In the genomic region with DNA sequence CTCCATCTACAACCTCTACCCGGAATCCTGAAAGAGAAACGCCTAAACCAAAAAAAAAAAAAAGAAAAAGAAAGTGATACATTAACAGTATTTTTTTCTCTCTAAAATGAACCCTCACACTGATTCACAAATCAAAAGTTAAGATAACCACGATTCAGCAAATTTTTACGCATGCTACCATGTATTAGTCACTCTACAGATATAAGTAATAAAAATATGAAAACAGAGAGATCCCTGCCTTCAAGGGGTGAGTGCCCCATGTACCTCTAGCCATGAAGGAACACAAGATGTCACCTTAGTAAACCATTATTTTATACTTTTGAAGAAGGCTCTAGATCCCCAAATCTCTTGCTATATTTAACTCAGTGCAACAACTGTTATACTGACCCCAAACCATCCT, we compare ENCODE assay signal across 25 cellular contexts. TPM values are rescaled to one million over a fixed set of nuclear protein-coding genes. Genes with fewer than 3 reads are reported as not detected.
DNase-seq lines count a peak whose midpoint lies in the region; ATAC-seq and TF ChIP-seq lines count a peak whose summit lies in the region.
"Had no signal": no experiment of that assay in that cellular context is flagged by ENCODE, and none has a peak within 500 bp of the region (broad histone marks: within the 10 kb centered on the region; RNA-seq: fewer than 3 reads in every experiment).

No MANE protein-coding gene starts in this region.

- TF ChIP-seq CTCF in IMR-90 (conservative IDR thresholded peaks at IDR 0.05; ENCODE audit: low read depth, low read length): no peak
- TF ChIP-seq CTCF in fibroblast of lung (conservative IDR thresholded peaks at IDR 0.05 in 1 of 2, IDR thresholded peaks at IDR 0.05 in 1 of 2; ENCODE audit: low read depth in 1 of 2, low read length in 2 of 2): no peak

- H3K79me1 ChIP-seq in IMR-90 (ENCODE audit: low read depth in 1 of 2, low read length in 2 of 2): peaks cover 17 to 35% of the 10 kb centered on the region in 2 experiments

- H3K23ac ChIP-seq in IMR-90 (ENCODE audit: low read depth, low read length): no peak overlapping the region

- no peak overlapping the region for H4K91ac ChIP-seq in IMR-90 (ENCODE audit: insufficient read depth, low read depth, low read length)

- no peak overlapping the region for H2AFZ ChIP-seq in IMR-90 (replicated peaks; ENCODE audit: low read length, poor library complexity)
- no peak overlapping the region for H2AFZ ChIP-seq in fibroblast of lung (ENCODE audit: low read length)

- ATAC-seq in IMR-90 (ENCODE audit: low read depth) (no peak), HG02938 (IDR thresholded peaks at IDR 0.05; ENCODE audit: unreplicated experiment) (no peak), GM18868 (IDR thresholded peaks at IDR 0.05; ENCODE audit: unreplicated experiment) (no peak)
- ATAC-seq: gastrocnemius medialis, HCT116 had no signal

- H3K27me3 ChIP-seq in IMR-90 (ENCODE audit: control insufficient read depth, insufficient read depth, low read length) (no peaks in the 10 kb centered on the region), fibroblast of lung (ENCODE audit: control insufficient read depth, insufficient read depth, low read length) (no peaks in the 10 kb centered on the region), subcutaneous abdominal adipose tissue (ENCODE audit: control insufficient read depth in 5 of 5, insufficient read depth in 4 of 5, low read length in 5 of 5) (no peaks in the 10 kb centered on the region)
- H3K27me3 ChIP-seq: BLaER1, esophagus squamous epithelium, gastrocnemius medialis, neutrophil, tibial nerve had no signal

- H3K27me3 Mint-ChIP-seq in activated naive CD4-positive, alpha-beta T cell treated with anti-CD3 and anti-CD28 coated beads, Interleukin-2, amount 10 ng/mL, durations not matched to agents 7 days and 5 days: no peaks in the 10 kb centered on the region
- H3K27me3 Mint-ChIP-seq: activated naive CD8-positive, alpha-beta T cell treated with anti-CD3 and anti-CD28 coated beads, Interleukin-2, amount 10 ng/mL, durations not matched to agents 7 days and 5 days; central memory CD8-positive, alpha-beta T cell; dendritic cell treated with granulocyte-macrophage colony-stimulating factor and Interleukin-4, amounts not matched to agents 40 ng/mL and 50 ng/mL, for 4 days; memory B cell had no signal

- no peak overlapping the region for H2BK120ac ChIP-seq in IMR-90 (ENCODE audit: low read depth, low read length)

- H4K20me1 ChIP-seq in IMR-90 (ENCODE audit: insufficient read depth, low read length) (no peaks in the 10 kb centered on the region), fibroblast of lung (ENCODE audit: control insufficient read depth, extremely low read depth, insufficient read depth, low read length) (no peaks in the 10 kb centered on the region)
- H4K20me1 ChIP-seq: BLaER1 had no signal

- H4K8ac ChIP-seq in IMR-90 (ENCODE audit: low read depth in 2 of 2, low read length in 2 of 2): no peak overlapping the region

- H3K9ac ChIP-seq in IMR-90 (ENCODE audit: low read depth, low read length) (no peak overlapping the region), fibroblast of lung (ENCODE audit: insufficient read depth, low read length) (no peak overlapping the region), subcutaneous abdominal adipose tissue (ENCODE audit: low read length in 5 of 5) (no peak overlapping the region)
- H3K9ac ChIP-seq: BLaER1, KMS-11 had no signal

- dilution Hi-C loops in IMR-90 (cut with HindIII; ENCODE audit: low sequenced_read_pairs, unreplicated experiment): no loop called here

- no peaks in the 10 kb centered on the region for H3K4me1 Mint-ChIP-seq in activated naive CD4-positive, alpha-beta T cell treated with anti-CD3 and anti-CD28 coated beads, Interleukin-2, amount 10 ng/mL, durations not matched to agents 7 days and 5 days
- H3K4me1 Mint-ChIP-seq: central memory CD8-positive, alpha-beta T cell; memory B cell had no signal

- in situ Hi-C loops in IMR-90 (cut with MboI; ENCODE audit: low sequenced_read_pairs): loop anchor here (25.0 kb wide), 3 partner anchors 827 to 1448 kb away; no protein-coding TSS in a partner anchor

- no peak for TF ChIP-seq POLR2A in IMR-90 (IDR thresholded peaks at IDR 0.05; ENCODE audit: low read depth, low read length)

- CTCF ChIA-PET in activated naive CD4-positive, alpha-beta T cell treated with anti-CD3 and anti-CD28 coated beads, Interleukin-2, amount 10 ng/mL, durations not matched to agents 7 days and 5 days (lab: Charles Lee): no interaction called here
- CTCF ChIA-PET in IMR-90 (lab: Yijun Ruan, JAX): no interaction called here

- H2BK5ac ChIP-seq in IMR-90 (ENCODE audit: low read depth, low read length, poor library complexity, severe bottlenecking): peak overlapping the region; percentile 20

- POLR2A ChIA-PET in IMR-90 (lab: Charles Lee; ENCODE audit: unreplicated experiment): no interaction called here

- no peak for DNase-seq in activated naive CD4-positive, alpha-beta T cell treated with anti-CD3 and anti-CD28 coated beads, Interleukin-2, amount 10 ng/mL, durations not matched to agents 7 days and 5 days
- no peak for DNase-seq in activated naive CD4-positive, alpha-beta T cell (lab: John Stamatoyannopoulos, UW)
- DNase-seq in IMR-90: no peak
- DNase-seq in fibroblast of lung (ENCODE audit: low read depth in 2 of 2): peak; percentile 21 to 23
- DNase-seq: activated naive CD8-positive, alpha-beta T cell treated with anti-CD3 and anti-CD28 coated beads, Interleukin-2, amount 10 ng/mL, durations not matched to agents 7 days and 5 days; DMS79; esophagus squamous epithelium; gastrocnemius medialis; hippocampal formation; NCI-H1436; NCI-H2081 treated with DMSO at 0.1 percent for 48 hours; NCI-H345; SW 1271 had no signal

- WGBS in IMR-90 (ENCODE audit: extremely low coverage in 2 of 2, insufficient read length in 1 of 2), 2 experiments: no CpG with 5 or more reads among the region's 4 CpGs

- H3K79me2 ChIP-seq in fibroblast of lung (ENCODE audit: control insufficient read depth, insufficient read depth, low read length): no peaks in the 10 kb centered on the region

- peaks cover 13% of the 10 kb centered on the region for H3K9me1 ChIP-seq in IMR-90 (ENCODE audit: insufficient read depth, low read length)

- H3K4me2 ChIP-seq in IMR-90 (ENCODE audit: low read depth, low read length) (no peak overlapping the region), fibroblast of lung (ENCODE audit: extremely low read depth, insufficient read depth, low read length) (no peak overlapping the region)
- H3K4me2 ChIP-seq: BLaER1, KMS-11 had no signal

- H3K4me1 ChIP-seq in IMR-90 (ENCODE audit: control insufficient read depth, insufficient read depth, low read length) (peaks cover 6% of the 10 kb centered on the region), fibroblast of lung (ENCODE audit: control insufficient read depth, extremely low read depth, insufficient read depth, low read length) (peaks cover 5% of the 10 kb centered on the region), subcutaneous abdominal adipose tissue (ENCODE audit: control insufficient read depth in 5 of 5, insufficient read depth in 5 of 5, low read length in 5 of 5) (peaks cover 0 to 8% (median 5%) of the 10 kb centered on the region in 5 donors)
- H3K4me1 ChIP-seq: BLaER1, gastrocnemius medialis, prostate gland had no signal

- H2BK20ac ChIP-seq in IMR-90 (ENCODE audit: low read depth, low read length): no peak overlapping the region

- intact Hi-C loops in IMR-90 (cut with micrococcal nuclease): no loop called here

- no TSS peak for BruUV-seq in IMR-90 (replicated peaks; lab: Mats Ljungman, UMichigan)

- H3K9me3 Mint-ChIP-seq in activated naive CD4-positive, alpha-beta T cell treated with anti-CD3 and anti-CD28 coated beads, Interleukin-2, amount 10 ng/mL, durations not matched to agents 7 days and 5 days: no peaks in the 10 kb centered on the region
- H3K9me3 Mint-ChIP-seq: activated naive CD8-positive, alpha-beta T cell treated with anti-CD3 and anti-CD28 coated beads, Interleukin-2, amount 10 ng/mL, durations not matched to agents 7 days and 5 days; central memory CD8-positive, alpha-beta T cell; dendritic cell treated with granulocyte-macrophage colony-stimulating factor and Interleukin-4, amounts not matched to agents 40 ng/mL and 50 ng/mL, for 4 days; memory B cell had no signal

- H3K56ac ChIP-seq in IMR-90 (ENCODE audit: extremely low read depth, insufficient read depth, low read length): no peak overlapping the region

- H3K36me3 ChIP-seq in IMR-90 (ENCODE audit: control insufficient read depth, insufficient read depth, low read length) (peaks cover 15% of the 10 kb centered on the region), fibroblast of lung (ENCODE audit: control insufficient read depth, insufficient read depth, low read length) (no peaks in the 10 kb centered on the region), subcutaneous abdominal adipose tissue (ENCODE audit: control insufficient read depth in 5 of 5, insufficient read depth in 5 of 5, low read length in 5 of 5) (peaks cover 36 to 70% (median 42%) of the 10 kb centered on the region in 5 donors)
- H3K36me3 ChIP-seq: prostate gland had no signal

- H2BK15ac ChIP-seq in IMR-90 (ENCODE audit: low read depth, low read length): no peak overlapping the region

- H3K9me3 ChIP-seq in IMR-90 (ENCODE audit: control insufficient read depth, insufficient read depth, low read length) (no peaks in the 10 kb centered on the region), fibroblast of lung (ENCODE audit: control insufficient read depth, insufficient read depth, low read depth, low read length) (no peaks in the 10 kb centered on the region), subcutaneous abdominal adipose tissue (ENCODE audit: control insufficient read depth in 5 of 5, low read length in 5 of 5) (no peaks in the 10 kb centered on the region)
- H3K9me3 ChIP-seq: BLaER1, esophagus squamous epithelium, gastrocnemius medialis, neutrophil, prostate gland, tibial nerve had no signal

- no peak overlapping the region for H2AK5ac ChIP-seq in IMR-90 (ENCODE audit: low read depth, low read length)

- no peak overlapping the region for H4K5ac ChIP-seq in IMR-90 (ENCODE audit: low read depth, low read length)

- H3K18ac ChIP-seq in IMR-90 (ENCODE audit: low read depth, low read length): no peak overlapping the region

- no peak overlapping the region for H3K14ac ChIP-seq in IMR-90 (replicated peaks; ENCODE audit: low read depth, low read length)

- no peak overlapping the region for H2AK9ac ChIP-seq in IMR-90 (replicated peaks; ENCODE audit: low read depth, low read length, poor library complexity)

- no peak overlapping the region for H3K4ac ChIP-seq in IMR-90 (ENCODE audit: low read depth, low read length)

- H3K4me3 Mint-ChIP-seq in activated naive CD4-positive, alpha-beta T cell treated with anti-CD3 and anti-CD28 coated beads, Interleukin-2, amount 10 ng/mL, durations not matched to agents 7 days and 5 days: no peak overlapping the region
- H3K4me3 Mint-ChIP-seq: activated naive CD8-positive, alpha-beta T cell treated with anti-CD3 and anti-CD28 coated beads, Interleukin-2, amount 10 ng/mL, durations not matched to agents 7 days and 5 days; central memory CD8-positive, alpha-beta T cell; dendritic cell treated with granulocyte-macrophage colony-stimulating factor and Interleukin-4, amounts not matched to agents 40 ng/mL and 50 ng/mL, for 4 days; memory B cell had no signal

- peaks cover 69% of the 10 kb centered on the region for H3K36me3 Mint-ChIP-seq in activated naive CD4-positive, alpha-beta T cell treated with anti-CD3 and anti-CD28 coated beads, Interleukin-2, amount 10 ng/mL, durations not matched to agents 7 days and 5 days

- peak overlapping the region; percentile 7 for H3K27ac Mint-ChIP-seq in activated naive CD4-positive, alpha-beta T cell treated with anti-CD3 and anti-CD28 coated beads, Interleukin-2, amount 10 ng/mL, durations not matched to agents 7 days and 5 days
- H3K27ac Mint-ChIP-seq: activated naive CD8-positive, alpha-beta T cell treated with anti-CD3 and anti-CD28 coated beads, Interleukin-2, amount 10 ng/mL, durations not matched to agents 7 days and 5 days; dendritic cell treated with granulocyte-macrophage colony-stimulating factor and Interleukin-4, amounts not matched to agents 40 ng/mL and 50 ng/mL, for 4 days; memory B cell had no signal

- H3K4me3 ChIP-seq in IMR-90 (ENCODE audit: insufficient read depth, low read depth, low read length) (no peak overlapping the region), fibroblast of lung (replicated peaks in 1 of 4; ENCODE audit: control extremely low read depth in 1 of 4, insufficient read depth in 1 of 4, low read depth in 3 of 4, low read length in 4 of 4) (no peak overlapping the region), subcutaneous abdominal adipose tissue (ENCODE audit: low read depth in 1 of 5, low read length in 5 of 5) (no peak overlapping the region)
- H3K4me3 ChIP-seq: BLaER1, esophagus squamous epithelium, gastrocnemius medialis, prostate gland, tibial nerve had no signal

- H3K27ac ChIP-seq in IMR-90 (ENCODE audit: insufficient read depth, low read length) (no peak overlapping the region), fibroblast of lung (ENCODE audit: insufficient read depth, low read length) (no peak overlapping the region), subcutaneous abdominal adipose tissue (ENCODE audit: low read depth, low read length) (peak overlapping the region; percentile 35)
- H3K27ac ChIP-seq: BLaER1, esophagus squamous epithelium, gastrocnemius medialis, KMS-11, neutrophil, prostate gland had no signal

- TF ChIP-seq RAD21 in IMR-90 (IDR thresholded peaks at IDR 0.05; ENCODE audit: low read length): no peak

RNA-seq across cellular contexts. Expression of gene CEMIP2, which starts 33.4 kb away (rescaled TPM):
- total RNA-seq in IMR-90 (2012; rRNA removed) (58.6 and 65.2 TPM in 2 replicates), fibroblast of lung (45.6 and 46.2 TPM in 2 replicates)
- polyA plus RNA-seq in IMR-90 (2012; rRNA removed) (67.4 and 71.2 TPM in 2 replicates), fibroblast of lung (35.1 and 38.7 TPM in 2 replicates)
- 38.0 and 40.7 TPM in 2 replicates for polyA plus RNA-seq in IMR-90 (2012; cell fraction: cytosol; rRNA removed)
- 28.2 and 53.3 TPM in 2 replicates for polyA plus RNA-seq in IMR-90 (2012; cell fraction: nucleus; rRNA removed; ENCODE audit: low replicate concordance)
- polyA plus RNA-seq in fibroblast of lung (2012): 21.4 and 21.8 TPM in 2 replicates
- 79.5 and 129 TPM in 2 replicates for polyA minus RNA-seq in fibroblast of lung (ENCODE audit: low replicate concordance)

Comparison
In these comparisons a context has a peak if more than half of its experiments do, and no peak if none do; other contexts are left out.
1. DNase-seq: peak in fibroblast of lung (2 of 2); none in activated naive CD4-positive, alpha-beta T cell treated with anti-CD3 and anti-CD28 coated beads, Interleukin-2, amount 10 ng/mL, durations not matched to agents 7 days and 5 days (single experiment), activated naive CD4-positive, alpha-beta T cell (0 of 4) and IMR-90 (single experiment).